In genomic region chr10:34951263-34951887, GRCh38 we compare ENCODE assay signal across 7 cellular contexts.
A peak's percentile ranks its signal among the peaks of the same experiment; 100 is the strongest.
DNase-seq lines count a peak whose midpoint lies in the region; ATAC-seq, FAIRE-seq and TF ChIP-seq lines count a peak whose summit lies in the region.
"Not testable (repeated sequence)": the region's sequence is repeated elsewhere in the genome, so short reads cannot be mapped to it uniquely, and the experiment has no call there.

No MANE protein-coding gene starts in this region.

- not testable (repeated sequence) for H3K9me3 ChIP-seq in GM23248 (ENCODE audit: low read depth); GM12878 (replicated peaks; ENCODE audit: control insufficient read depth, insufficient read depth, low read length); mucosa of descending colon

- not testable (repeated sequence) for H3K27me3 Mint-ChIP-seq in activated CD4-positive, alpha-beta T cell treated with anti-CD3 and anti-CD28 coated beads for 36 hours

- RAD21 ChIA-PET in GM12878 (lab: Charles Lee; ENCODE audit: unreplicated experiment), result interaction anchor here (0.9 to 1.5 kb wide), 2 partner anchors 219 to 225 kb away, joined by 3 to 4 read pairs; no protein-coding TSS in a partner anchor

- H3K4me1 Mint-ChIP-seq in activated CD4-positive, alpha-beta T cell treated with anti-CD3 and anti-CD28 coated beads for 36 hours, result not testable (repeated sequence)

- not testable (repeated sequence) for H3K9me3 Mint-ChIP-seq in activated CD4-positive, alpha-beta T cell treated with anti-CD3 and anti-CD28 coated beads for 36 hours (ENCODE audit: low read depth)

- not testable (repeated sequence) for H3K9ac ChIP-seq in GM23248; GM12878 (ENCODE audit: control insufficient read depth, insufficient read depth, low read length)

- WGBS in GM23248 (ENCODE audit: low coverage in 1 of 2, low lambda C conversion rate in 2 of 2, missing lambda C conversion rate in 2 of 2), 2 experiments, result 55 to 59% methylated on average over 11 of the region's 11 CpGs
- 21% methylated on average over 11 of the region's 11 CpGs for WGBS in GM12878 (ENCODE audit: insufficient coverage, insufficient replicate concordance, low lambda C conversion rate, missing lambda C conversion rate)

- TF ChIP-seq RAD21 in GM12878 (IDR thresholded peaks at IDR 0.05; ENCODE audit: insufficient read depth, low read depth, low read length), result not testable (repeated sequence)

- intact Hi-C loops in activated CD4-positive, alpha-beta T cell treated with anti-CD3 and anti-CD28 coated beads for 36 hours (cut with DNase I, micrococcal nuclease); GM12878 (cut with micrococcal nuclease; ENCODE audit: unreplicated experiment); mucosa of descending colon (cut with DNase I, micrococcal nuclease): not testable (repeated sequence)

- ATAC-seq in activated CD4-positive, alpha-beta T cell treated with anti-CD3 and anti-CD28 coated beads for 36 hours, result peak; percentile 74
- ATAC-seq in GM12878, result peak; percentile 63
- not testable (repeated sequence) for ATAC-seq in mucosa of descending colon

- not testable (repeated sequence) for BruUV-seq in GM12878 (replicated peaks; lab: Mats Ljungman, UMichigan)

- POLR2A ChIA-PET in activated CD4-positive, alpha-beta T cell treated with anti-CD3 and anti-CD28 coated beads for 36 hours (lab: Charles Lee), result not testable (repeated sequence)
- POLR2A ChIA-PET in GM12878 (lab: Charles Lee), result interaction anchor here (0.6 to 0.9 kb wide), 2 partner anchors 9 to 148 kb away, joined by 3 to 4 read pairs; no protein-coding TSS in a partner anchor

- CTCF ChIA-PET in activated CD4-positive, alpha-beta T cell treated with anti-CD3 and anti-CD28 coated beads for 36 hours (lab: Charles Lee), result interaction anchor here (0.7 kb wide), 1 partner anchor 65 kb away, joined by 3 read pairs; no protein-coding TSS in a partner anchor
- CTCF ChIA-PET in GM12878 (lab: Yijun Ruan, JAX), result interaction anchor here (0.7 to 2.4 kb wide), 3 partner anchors 43 to 296 kb away, joined by 3 to 8 read pairs (median 4); no protein-coding TSS in a partner anchor

- H3K79me2 ChIP-seq in GM23248 (ENCODE audit: insufficient read depth); GM12878 (ENCODE audit: control insufficient read depth, insufficient read depth, low read length): not testable (repeated sequence)

- not testable (repeated sequence) for H3K9me2 ChIP-seq in GM23248 (ENCODE audit: insufficient read depth)

- not testable (repeated sequence) for FAIRE-seq in GM12878 (lab: Jason Lieb, UNC)

- TF ChIP-seq POLR2A in GM12878 (IDR thresholded peaks at IDR 0.05; ENCODE audit: low read depth, low read length), result not testable (repeated sequence)

- not testable (repeated sequence) for H3K36me3 ChIP-seq in GM23248 (ENCODE audit: low read depth); GM12878 (ENCODE audit: control insufficient read depth in 2 of 2, insufficient read depth in 2 of 2, low read length in 1 of 2); mucosa of descending colon (ENCODE audit: low read depth)

- H3K27ac ChIP-seq in GM23248; GM12878 (ENCODE audit: control insufficient read depth, insufficient read depth): not testable (repeated sequence)

- in situ Hi-C loops in GM23248 (cut with MboI); GM12878 (cut with MboI): not testable (repeated sequence)

- H3K4me2 ChIP-seq in GM23248 (ENCODE audit: unreplicated experiment); GM12878 (ENCODE audit: control insufficient read depth, insufficient read depth): not testable (repeated sequence)

- not testable (repeated sequence) for H3K4me3 ChIP-seq in GM23248, GM12878, mucosa of descending colon

- not testable (repeated sequence) for H3K27ac Mint-ChIP-seq in activated CD4-positive, alpha-beta T cell treated with anti-CD3 and anti-CD28 coated beads for 36 hours

- not testable (repeated sequence) for H3K4me1 ChIP-seq in GM23248 (ENCODE audit: insufficient read depth); GM12878 (ENCODE audit: control insufficient read depth, insufficient read depth, low read length); mucosa of descending colon (ENCODE audit: low read depth)

- not testable (repeated sequence) for H3F3A ChIP-seq in GM23248 (ENCODE audit: insufficient read depth)

- SMC1A ChIA-PET in GM12878 (lab: Charles Lee; ENCODE audit: uncharacterized antibody, unreplicated experiment), result interaction anchor here (1.2 to 1.6 kb wide), 4 partner anchors 8 to 226 kb away, joined by 3 to 5 read pairs (median 4); no protein-coding TSS in a partner anchor

- TF ChIP-seq CTCF in GM12878 (IDR thresholded peaks at IDR 0.05 in 2 of 3, conservative IDR thresholded peaks at IDR 0.05 in 1 of 3; ENCODE audit: control insufficient read depth in 2 of 3, extremely low read depth in 1 of 3, insufficient read depth in 1 of 3, low read depth in 3 of 3, low read length in 3 of 3); mucosa of descending colon (IDR thresholded peaks at IDR 0.05): not testable (repeated sequence)

- not testable (repeated sequence) for H2AFZ ChIP-seq in GM23248; GM12878 (ENCODE audit: control insufficient read depth, low read depth, low read length)

- H4K20me1 ChIP-seq in GM23248 (ENCODE audit: insufficient read depth); GM12878 (ENCODE audit: control insufficient read depth, insufficient read depth): not testable (repeated sequence)

- not testable (repeated sequence) for H3K27me3 ChIP-seq in GM23248 (replicated peaks; ENCODE audit: insufficient read depth); GM12878 (replicated peaks in 1 of 2; ENCODE audit: control insufficient read depth in 2 of 2, insufficient read depth in 2 of 2, low read length in 1 of 2)

- H3K36me3 Mint-ChIP-seq in activated CD4-positive, alpha-beta T cell treated with anti-CD3 and anti-CD28 coated beads for 36 hours (ENCODE audit: low read depth), result not testable (repeated sequence)

- TF ChIP-seq EP300 in GM12878 (IDR thresholded peaks at IDR 0.05; ENCODE audit: borderline replicate concordance in 1 of 2, control insufficient read depth in 1 of 2, low read depth in 2 of 2, low read length in 2 of 2), result not testable (repeated sequence)

- not testable (repeated sequence) for H3K4me3 Mint-ChIP-seq in activated CD4-positive, alpha-beta T cell treated with anti-CD3 and anti-CD28 coated beads for 36 hours

- DNase-seq in GM23248 (peak; percentile 27), NCI-H82 (lab: John Stamatoyannopoulos, UW) (peak; percentile 72), mucosa of descending colon (peak in 2 of 3 donors; percentile 33 to 38)
- DNase-seq in activated CD4-positive, alpha-beta T cell treated with anti-CD3 and anti-CD28 coated beads for 36 hours, result peak; percentile 77
- DNase-seq in activated T-cell treated with anti-CD3 and anti-CD28 coated beads, Interleukin-2, amount 50 U/mL, for 48 hours, result peak; percentile 65 to 67
- not testable (repeated sequence) for DNase-seq in GM12878 (ENCODE audit: low read depth, low spot score)
- peak; percentile 20 to 38 for DNase-seq in stimulated activated CD4-positive, alpha-beta T cell treated with anti-CD3 and anti-CD28 coated beads, Interleukin-2, amount 100 ng/mL, for 24 hours

TF ChIP-seq in GM12878, 131 proteins besides CTCF, POLR2A, EP300 and RAD21:
- TF ChIP-seq NR2F1 (conservative IDR thresholded peaks at IDR 0.05), result peak; percentile 52
TF ChIP-seq in GM12878: peak in this region for 1; not testable (repeated sequence) for 130.
